Comparison of ENCODE assay signal across 7 cellular contexts in genomic region chr6:30219244-30219643, GRCh38. TPM values are rescaled to one million over a fixed set of nuclear protein-coding genes. Genes with fewer than 3 reads are reported as not detected.
DNase-seq lines count a peak whose midpoint lies in the region; ATAC-seq and TF ChIP-seq lines count a peak whose summit lies in the region.

No MANE protein-coding gene starts in this region.

- intact Hi-C loops in ascending aorta (cut with DNase I): loop anchor here (2.0 to 10.0 kb wide), 3 partner anchors 178 to 584 kb away; partner anchors contain the start of genes GABBR1 and HLA-A

- H3K9me3 ChIP-seq in ascending aorta: no peaks in the 10 kb centered on the region

- no peak overlapping the region for H3K27ac ChIP-seq in ascending aorta

- H3K4me3 ChIP-seq in GM12864 (ENCODE audit: low read depth, low read length) (no peak overlapping the region), ascending aorta (no peak overlapping the region)

- H3K36me3 ChIP-seq in ascending aorta: no peaks in the 10 kb centered on the region

- DNase-seq in GM12864 (ENCODE audit: low read depth) (no peak), NCI-H128 (lab: John Stamatoyannopoulos, UW; ENCODE audit: unreplicated experiment) (peak; percentile 66), SK-N-DZ (ENCODE audit: low spot score) (peak; percentile 65), ascending aorta (ENCODE audit: low spot score in 2 of 2) (no peak), iPS DF 4.7 (ENCODE audit: extremely low read depth, low spot score) (peak; percentile 22)
- DNase-seq in stimulated activated CD4-positive, alpha-beta T cell treated with anti-CD3 and anti-CD28 coated beads, Interleukin-2, amount 100 ng/mL, for 24 hours: peak; percentile 32 to 57

- no peaks in the 10 kb centered on the region for H3K27me3 ChIP-seq in ascending aorta

- peak; percentile 92 for TF ChIP-seq CTCF in GM12864 (IDR thresholded peaks at IDR 0.05; ENCODE audit: low read depth, low read length, missing control alignments)
- peak; percentile 49 to 82 (median 75) for TF ChIP-seq CTCF in ascending aorta (IDR thresholded peaks at IDR 0.05)

- peaks cover 0 to 6% of the 10 kb centered on the region in 2 donors for H3K4me1 ChIP-seq in ascending aorta

- ATAC-seq in GM19023 (IDR thresholded peaks at IDR 0.05; ENCODE audit: unreplicated experiment): no peak

RNA-seq across cellular contexts. Expression of gene TRIM26, which starts 6.0 kb away (rescaled TPM):
- polyA plus RNA-seq in SK-N-DZ (2014; cell fraction: cytosol; rRNA removed): 12.7 and 13.6 TPM in 2 replicates
- 11.2 and 14.3 TPM in 2 replicates for polyA plus RNA-seq in SK-N-DZ (2014; cell fraction: nucleus; rRNA removed)
- total RNA-seq in ascending aorta: 38.6 TPM

RNA-seq across cellular contexts. Expression of gene TRIM15, which starts 55.9 kb away (rescaled TPM):
- not detected in 2 replicates for polyA plus RNA-seq in SK-N-DZ (2014; cell fraction: cytosol; rRNA removed)
- polyA plus RNA-seq in SK-N-DZ (2014; cell fraction: nucleus; rRNA removed): not detected in 2 replicates
- not detected for total RNA-seq in ascending aorta

RNA-seq across cellular contexts. Expression of gene TRIM10, which starts 58.2 kb away (rescaled TPM):
- polyA plus RNA-seq in SK-N-DZ (2014; cell fraction: cytosol; rRNA removed): not detected in 2 replicates
- not detected in 2 replicates for polyA plus RNA-seq in SK-N-DZ (2014; cell fraction: nucleus; rRNA removed)
- not detected for total RNA-seq in ascending aorta

Comparison
In these comparisons a context has a peak if more than half of its experiments do, and no peak if none do; other contexts are left out.
1. DNase-seq: peak in NCI-H128 (single experiment), SK-N-DZ (single experiment), iPS DF 4.7 (single experiment) and stimulated activated CD4-positive, alpha-beta T cell treated with anti-CD3 and anti-CD28 coated beads, Interleukin-2, amount 100 ng/mL, for 24 hours (2 of 2); none in GM12864 (single experiment) and ascending aorta (0 of 2).